In genomic region chr13:21033224-21033855, GRCh38 we compare ENCODE assay signal across 9 cellular contexts. TPM values are rescaled to one million over a fixed set of nuclear protein-coding genes. Genes with fewer than 3 reads are reported as not detected.
DNase-seq lines count a peak whose midpoint lies in the region; ATAC-seq and TF ChIP-seq lines count a peak whose summit lies in the region.
"Had no signal": no experiment of that assay in that cellular context is flagged by ENCODE, and none has a peak within 500 bp of the region (broad histone marks: within the 10 kb centered on the region; RNA-seq: fewer than 3 reads in every experiment).

No MANE protein-coding gene starts in this region.

- DNase-seq in AG10803 (ENCODE audit: low read depth) (peak; percentile 64), SK-MEL-5 (ENCODE audit: low read depth, low spot score) (peak; percentile 24), fibroblast of pulmonary artery (ENCODE audit: low read depth) (peak; percentile 47), osteoblast (ENCODE audit: insufficient read length, low spot score, missing footprints) (no peak), Karpas-422 (no peak), COLO668 (lab: John Stamatoyannopoulos, UW; ENCODE audit: unreplicated experiment) (no peak)
- DNase-seq: NCI-H2171 treated with DMSO at 0.1 percent for 48 hours had no signal

- H3K9me3 ChIP-seq in osteoblast (ENCODE audit: low read depth, low read length) (no peaks in the 10 kb centered on the region), Karpas-422 (ENCODE audit: low read length) (no peaks in the 10 kb centered on the region)

- in situ Hi-C loops in SK-MEL-5 (cut with HindIII; ENCODE audit: low pct_unique_long_range_greater_than_20kb, low sequenced_read_pairs), result no loop called here

- H2AFZ ChIP-seq in osteoblast (ENCODE audit: low read length) (no peak overlapping the region), Karpas-422 (ENCODE audit: low read length) (no peak overlapping the region)

- H3K4me1 ChIP-seq in osteoblast (ENCODE audit: insufficient read depth, low read length) (peaks cover 30% of the 10 kb centered on the region), Karpas-422 (ENCODE audit: low read length) (no peaks in the 10 kb centered on the region)

- H3K9me2 ChIP-seq in Karpas-422 (replicated peaks; ENCODE audit: insufficient read depth, low read length), result no peaks in the 10 kb centered on the region

- ATAC-seq in HG03432 (IDR thresholded peaks at IDR 0.05; ENCODE audit: unreplicated experiment), result no peak
- no peak for ATAC-seq in GM21529 (IDR thresholded peaks at IDR 0.05; ENCODE audit: unreplicated experiment)

- H3K9ac ChIP-seq in Karpas-422 (ENCODE audit: low read length), result no peak overlapping the region

- peaks cover 16% of the 10 kb centered on the region for H3K36me3 ChIP-seq in osteoblast (ENCODE audit: insufficient read depth, low read length)
- H3K36me3 ChIP-seq in Karpas-422 (ENCODE audit: insufficient read depth, low read length), result no peaks in the 10 kb centered on the region

- no peaks in the 10 kb centered on the region for H3K27me3 ChIP-seq in osteoblast (ENCODE audit: insufficient read depth, low read length)
- H3K27me3 ChIP-seq in Karpas-422 (ENCODE audit: low read length), result no peaks in the 10 kb centered on the region

- H3K79me2 ChIP-seq in osteoblast (ENCODE audit: insufficient read depth, low read length) (peaks cover 98% of the 10 kb centered on the region), Karpas-422 (ENCODE audit: low read length) (no peaks in the 10 kb centered on the region)

- H3K4me3 ChIP-seq in AG10803 (ENCODE audit: low read length) (0 out of 2 replicates have a peak overlapping the region, but pooled peaks have one; percentile 1), fibroblast of pulmonary artery (replicated peaks; ENCODE audit: low read depth, low read length) (no peak overlapping the region), osteoblast (ENCODE audit: insufficient read depth, low read length) (no peak overlapping the region), Karpas-422 (ENCODE audit: low read length) (no peak overlapping the region)

- TF ChIP-seq CTCF in AG10803 (conservative IDR thresholded peaks at IDR 0.05; ENCODE audit: low read length) (no peak), fibroblast of pulmonary artery (IDR thresholded peaks at IDR 0.05; ENCODE audit: low read length, missing control alignments) (no peak), osteoblast (IDR thresholded peaks at IDR 0.05; ENCODE audit: extremely low read depth, low read depth, low read length) (no peak)

- peak overlapping the region; percentile 56 for H3K27ac ChIP-seq in osteoblast (ENCODE audit: low read depth, low read length)
- no peak overlapping the region for H3K27ac ChIP-seq in Karpas-422 (ENCODE audit: low read length)

- H4K20me1 ChIP-seq in osteoblast (ENCODE audit: insufficient read depth, low read length) (peaks cover 75% of the 10 kb centered on the region), Karpas-422 (ENCODE audit: insufficient read depth, low read depth, low read length) (no peaks in the 10 kb centered on the region)

- H3K4me2 ChIP-seq in osteoblast (ENCODE audit: insufficient read depth, low read length) (peak overlapping the region; percentile 49), Karpas-422 (ENCODE audit: low read depth, low read length, poor library complexity, severe bottlenecking) (no peak overlapping the region)

RNA-seq across cellular contexts. Expression of gene LATS2, which starts 28.0 kb away (rescaled TPM):
- 12.9 and 13.0 TPM in 2 replicates for total RNA-seq in SK-MEL-5 (2014; rRNA removed; shearing (Covaris generic))
- polyA plus RNA-seq in SK-MEL-5 (2015; cell fraction: cytosol; rRNA removed), result 29.4 and 43.9 TPM in 2 replicates
- polyA plus RNA-seq in SK-MEL-5 (2015; cell fraction: nucleus; rRNA removed), result 18.2 and 23.6 TPM in 2 replicates
- 22.1 and 24.2 TPM in 2 replicates for total RNA-seq in osteoblast
- total RNA-seq in Karpas-422 (2014; rRNA removed; shearing (Covaris generic); ENCODE audit: low replicate concordance), result not detected in 2 replicates

Comparison
In these comparisons a context has a peak if more than half of its experiments do, and no peak if none do; other contexts are left out.
1. DNase-seq: peak in AG10803 (single experiment), SK-MEL-5 (single experiment) and fibroblast of pulmonary artery (single experiment); none in osteoblast (single experiment), Karpas-422 (single experiment) and COLO668 (single experiment).
2. RNA of gene LATS2, which starts 28.0 kb away (total RNA-seq): 22.1 to 24.2 TPM in osteoblast and 12.9 to 13.0 TPM in SK-MEL-5; not detected in Karpas-422; every median in the first group is over 10 times any median in the second.